Comparison of ENCODE assay signal across 1 cellular context in the genomic region with DNA sequence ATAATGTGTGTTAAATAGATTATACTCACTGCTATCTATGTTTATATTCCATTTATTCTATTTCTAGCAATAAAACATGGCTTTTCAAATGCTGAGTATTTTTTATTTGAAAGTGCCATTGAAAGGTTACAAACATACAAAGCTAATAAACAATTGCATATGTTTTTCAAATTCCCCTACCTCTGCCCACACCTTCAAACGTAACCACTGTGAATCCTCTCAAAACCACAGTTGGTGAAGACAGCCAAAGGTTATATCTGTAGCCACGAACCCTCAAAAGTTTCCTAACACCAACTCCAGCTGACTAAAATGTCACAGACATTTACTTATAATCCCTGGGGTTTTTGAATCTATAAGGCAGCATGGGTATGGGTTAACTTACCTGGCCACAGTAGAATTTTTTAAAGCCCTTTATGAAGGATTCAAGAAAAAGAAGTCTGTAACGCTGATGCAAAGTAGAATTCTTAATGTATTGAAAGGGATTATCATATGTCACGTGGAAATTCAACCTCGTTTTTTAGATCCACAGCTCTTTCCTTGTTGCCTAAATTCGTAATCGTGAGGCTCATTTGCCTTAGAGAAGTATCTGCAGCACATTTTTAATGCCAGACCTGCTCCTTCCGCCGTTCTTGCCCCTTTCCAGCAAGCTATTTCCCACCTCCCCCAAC.
A peak's percentile ranks its signal among the peaks of the same experiment; 100 is the strongest.
TF ChIP-seq lines count a peak whose summit lies in the region.

No MANE protein-coding gene starts in this region.

TF ChIP-seq in GM12878, 131 proteins besides CTCF, POLR2A, EP300 and RAD21 (continued from another document and continues in another):
- TF ChIP-seq POU2F2 (IDR thresholded peaks at IDR 0.05; ENCODE audit: borderline replicate concordance, low read depth, low read length) (peak; percentile 85; the same call in 2 of the 3 replicates), IKZF1 (conservative IDR thresholded peaks at IDR 0.05) (peak; percentile 84), HDGF (IDR thresholded peaks at IDR 0.05) (no peak; the same call in 1 of the 2 replicates), ZNF384 (IDR thresholded peaks at IDR 0.05; ENCODE audit: borderline replicate concordance, low read depth, low read length) (no peak), CEBPB (IDR thresholded peaks at IDR 0.05; ENCODE audit: borderline replicate concordance in 1 of 2, low read depth in 2 of 2, low read length in 2 of 2) (no peak), EZH2 (IDR thresholded peaks at IDR 0.05; ENCODE audit: borderline replicate concordance, control insufficient read depth, low read depth, low read length) (0 out of 2 replicates have a peak, but pooled peaks have one; percentile 92), ESRRA (IDR thresholded peaks at IDR 0.05; ENCODE audit: low read length) (no peak), CBX5 (IDR thresholded peaks at IDR 0.05; ENCODE audit: low read depth) (peak; percentile 77; the same call in 1 of the 2 replicates), EED (IDR thresholded peaks at IDR 0.05; ENCODE audit: low read depth) (peak; percentile 71), SMAD5 (IDR thresholded peaks at IDR 0.05; ENCODE audit: low read depth) (no peak), ZNF622 (IDR thresholded peaks at IDR 0.05) (no peak), NR2F1 (conservative IDR thresholded peaks at IDR 0.05) (peak; percentile 99), NR2C2 (IDR thresholded peaks at IDR 0.05; ENCODE audit: borderline replicate concordance, control insufficient read depth, insufficient read length, low read depth) (no peak), IKZF2 (IDR thresholded peaks at IDR 0.05) (peak; percentile 93), FOS (IDR thresholded peaks at IDR 0.05; ENCODE audit: borderline replicate concordance, extremely low read depth, insufficient read length) (no peak), STAT1 (conservative IDR thresholded peaks at IDR 0.05) (no peak), ZSCAN29 (IDR thresholded peaks at IDR 0.05) (no peak), ASH2L (IDR thresholded peaks at IDR 0.05; ENCODE audit: borderline replicate concordance, low read depth) (no peak), KLF5 (IDR thresholded peaks at IDR 0.05; ENCODE audit: partially characterized antibody) (peak; percentile 45), TCF12 (IDR thresholded peaks at IDR 0.05; ENCODE audit: low read depth, low read length) (peak; percentile 81), TAF1 (IDR thresholded peaks at IDR 0.05; ENCODE audit: borderline replicate concordance, low read depth, low read length) (0 out of 2 replicates have a peak, but pooled peaks have one; percentile 40), MEF2A (IDR thresholded peaks at IDR 0.05; ENCODE audit: insufficient read depth, low read depth, low read length) (peak; percentile 88), KDM1A (IDR thresholded peaks at IDR 0.05; ENCODE audit: borderline replicate concordance) (no peak), SMAD1 (IDR thresholded peaks at IDR 0.05; ENCODE audit: low read depth, partially characterized antibody) (peak; percentile 76), TCF3 (IDR thresholded peaks at IDR 0.05; ENCODE audit: borderline replicate concordance, insufficient read depth, low read depth, low read length) (peak; percentile 65; the same call in 1 of the 2 replicates), RCOR1 (conservative IDR thresholded peaks at IDR 0.05; ENCODE audit: low read depth, low read length) (peak; percentile 79; the same call in 1 of the 2 replicates), SMC3 (IDR thresholded peaks at IDR 0.05; ENCODE audit: borderline replicate concordance, low read length) (no peak; the same call in 1 of the 2 replicates), ZZZ3 (IDR thresholded peaks at IDR 0.05; ENCODE audit: control insufficient read depth, insufficient read length, low read depth) (no peak), CHD4 (IDR thresholded peaks at IDR 0.05) (no peak), JUNB (IDR thresholded peaks at IDR 0.05) (peak; percentile 65), YY1 (IDR thresholded peaks at IDR 0.05; ENCODE audit: low read depth, low read length) (no peak), RB1 (IDR thresholded peaks at IDR 0.05; ENCODE audit: borderline replicate concordance) (no peak; the same call in 1 of the 2 replicates), HDAC6 (IDR thresholded peaks at IDR 0.05; ENCODE audit: unreplicated experiment) (no peak), CHD1 (IDR thresholded peaks at IDR 0.05; ENCODE audit: low read depth, low read length) (0 out of 2 replicates have a peak, but pooled peaks have one; percentile 56), POLR2AphosphoS5 (IDR thresholded peaks at IDR 0.05; ENCODE audit: low read length) (peak; percentile 36; the same call in 1 of the 2 replicates), NRF1 (conservative IDR thresholded peaks at IDR 0.05; ENCODE audit: low read depth, low read length) (no peak), LARP7 (IDR thresholded peaks at IDR 0.05) (no peak)
- TF ChIP-seq, protein P1, sequence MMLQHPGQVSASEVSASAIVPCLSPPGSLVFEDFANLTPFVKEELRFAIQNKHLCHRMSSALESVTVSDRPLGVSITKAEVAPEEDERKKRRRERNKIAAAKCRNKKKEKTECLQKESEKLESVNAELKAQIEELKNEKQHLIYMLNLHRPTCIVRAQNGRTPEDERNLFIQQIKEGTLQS (IDR thresholded peaks at IDR 0.05; ENCODE audit: borderline replicate concordance, extremely low read depth, low read depth, low read length), result no peak
- TF ChIP-seq, protein P2, sequence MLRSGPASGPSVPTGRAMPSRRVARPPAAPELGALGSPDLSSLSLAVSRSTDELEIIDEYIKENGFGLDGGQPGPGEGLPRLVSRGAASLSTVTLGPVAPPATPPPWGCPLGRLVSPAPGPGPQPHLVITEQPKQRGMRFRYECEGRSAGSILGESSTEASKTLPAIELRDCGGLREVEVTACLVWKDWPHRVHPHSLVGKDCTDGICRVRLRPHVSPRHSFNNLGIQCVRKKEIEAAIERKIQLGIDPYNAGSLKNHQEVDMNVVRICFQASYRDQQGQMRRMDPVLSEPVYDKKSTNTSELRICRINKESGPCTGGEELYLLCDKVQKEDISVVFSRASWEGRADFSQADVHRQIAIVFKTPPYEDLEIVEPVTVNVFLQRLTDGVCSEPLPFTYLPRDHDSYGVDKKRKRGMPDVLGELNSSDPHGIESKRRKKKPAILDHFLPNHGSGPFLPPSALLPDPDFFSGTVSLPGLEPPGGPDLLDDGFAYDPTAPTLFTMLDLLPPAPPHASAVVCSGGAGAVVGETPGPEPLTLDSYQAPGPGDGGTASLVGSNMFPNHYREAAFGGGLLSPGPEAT (IDR thresholded peaks at IDR 0.05; ENCODE audit: low read depth), result peak; percentile 96
- TF ChIP-seq, protein P3, sequence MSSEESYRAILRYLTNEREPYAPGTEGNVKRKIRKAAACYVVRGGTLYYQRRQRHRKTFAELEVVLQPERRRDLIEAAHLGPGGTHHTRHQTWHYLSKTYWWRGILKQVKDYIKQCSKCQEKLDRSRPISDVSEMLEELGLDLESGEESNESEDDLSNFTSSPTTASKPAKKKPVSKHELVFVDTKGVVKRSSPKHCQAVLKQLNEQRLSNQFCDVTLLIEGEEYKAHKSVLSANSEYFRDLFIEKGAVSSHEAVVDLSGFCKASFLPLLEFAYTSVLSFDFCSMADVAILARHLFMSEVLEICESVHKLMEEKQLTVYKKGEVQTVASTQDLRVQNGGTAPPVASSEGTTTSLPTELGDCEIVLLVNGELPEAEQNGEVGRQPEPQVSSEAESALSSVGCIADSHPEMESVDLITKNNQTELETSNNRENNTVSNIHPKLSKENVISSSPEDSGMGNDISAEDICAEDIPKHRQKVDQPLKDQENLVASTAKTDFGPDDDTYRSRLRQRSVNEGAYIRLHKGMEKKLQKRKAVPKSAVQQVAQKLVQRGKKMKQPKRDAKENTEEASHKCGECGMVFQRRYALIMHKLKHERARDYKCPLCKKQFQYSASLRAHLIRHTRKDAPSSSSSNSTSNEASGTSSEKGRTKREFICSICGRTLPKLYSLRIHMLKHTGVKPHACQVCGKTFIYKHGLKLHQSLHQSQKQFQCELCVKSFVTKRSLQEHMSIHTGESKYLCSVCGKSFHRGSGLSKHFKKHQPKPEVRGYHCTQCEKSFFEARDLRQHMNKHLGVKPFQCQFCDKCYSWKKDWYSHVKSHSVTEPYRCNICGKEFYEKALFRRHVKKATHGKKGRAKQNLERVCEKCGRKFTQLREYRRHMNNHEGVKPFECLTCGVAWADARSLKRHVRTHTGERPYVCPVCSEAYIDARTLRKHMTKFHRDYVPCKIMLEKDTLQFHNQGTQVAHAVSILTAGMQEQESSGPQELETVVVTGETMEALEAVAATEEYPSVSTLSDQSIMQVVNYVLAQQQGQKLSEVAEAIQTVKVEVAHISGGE (CRISPR knock-in tag; IDR thresholded peaks at IDR 0.05), result no peak
- TF ChIP-seq, protein P4, sequence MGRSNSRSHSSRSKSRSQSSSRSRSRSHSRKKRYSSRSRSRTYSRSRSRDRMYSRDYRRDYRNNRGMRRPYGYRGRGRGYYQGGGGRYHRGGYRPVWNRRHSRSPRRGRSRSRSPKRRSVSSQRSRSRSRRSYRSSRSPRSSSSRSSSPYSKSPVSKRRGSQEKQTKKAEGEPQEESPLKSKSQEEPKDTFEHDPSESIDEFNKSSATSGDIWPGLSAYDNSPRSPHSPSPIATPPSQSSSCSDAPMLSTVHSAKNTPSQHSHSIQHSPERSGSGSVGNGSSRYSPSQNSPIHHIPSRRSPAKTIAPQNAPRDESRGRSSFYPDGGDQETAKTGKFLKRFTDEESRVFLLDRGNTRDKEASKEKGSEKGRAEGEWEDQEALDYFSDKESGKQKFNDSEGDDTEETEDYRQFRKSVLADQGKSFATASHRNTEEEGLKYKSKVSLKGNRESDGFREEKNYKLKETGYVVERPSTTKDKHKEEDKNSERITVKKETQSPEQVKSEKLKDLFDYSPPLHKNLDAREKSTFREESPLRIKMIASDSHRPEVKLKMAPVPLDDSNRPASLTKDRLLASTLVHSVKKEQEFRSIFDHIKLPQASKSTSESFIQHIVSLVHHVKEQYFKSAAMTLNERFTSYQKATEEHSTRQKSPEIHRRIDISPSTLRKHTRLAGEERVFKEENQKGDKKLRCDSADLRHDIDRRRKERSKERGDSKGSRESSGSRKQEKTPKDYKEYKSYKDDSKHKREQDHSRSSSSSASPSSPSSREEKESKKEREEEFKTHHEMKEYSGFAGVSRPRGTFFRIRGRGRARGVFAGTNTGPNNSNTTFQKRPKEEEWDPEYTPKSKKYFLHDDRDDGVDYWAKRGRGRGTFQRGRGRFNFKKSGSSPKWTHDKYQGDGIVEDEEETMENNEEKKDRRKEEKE (IDR thresholded peaks at IDR 0.05), result no peak
- TF ChIP-seq, protein P5, sequence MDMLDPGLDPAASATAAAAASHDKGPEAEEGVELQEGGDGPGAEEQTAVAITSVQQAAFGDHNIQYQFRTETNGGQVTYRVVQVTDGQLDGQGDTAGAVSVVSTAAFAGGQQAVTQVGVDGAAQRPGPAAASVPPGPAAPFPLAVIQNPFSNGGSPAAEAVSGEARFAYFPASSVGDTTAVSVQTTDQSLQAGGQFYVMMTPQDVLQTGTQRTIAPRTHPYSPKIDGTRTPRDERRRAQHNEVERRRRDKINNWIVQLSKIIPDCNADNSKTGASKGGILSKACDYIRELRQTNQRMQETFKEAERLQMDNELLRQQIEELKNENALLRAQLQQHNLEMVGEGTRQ (IDR thresholded peaks at IDR 0.05; ENCODE audit: borderline replicate concordance, low read depth, low read length), result no peak
- TF ChIP-seq, protein P6, sequence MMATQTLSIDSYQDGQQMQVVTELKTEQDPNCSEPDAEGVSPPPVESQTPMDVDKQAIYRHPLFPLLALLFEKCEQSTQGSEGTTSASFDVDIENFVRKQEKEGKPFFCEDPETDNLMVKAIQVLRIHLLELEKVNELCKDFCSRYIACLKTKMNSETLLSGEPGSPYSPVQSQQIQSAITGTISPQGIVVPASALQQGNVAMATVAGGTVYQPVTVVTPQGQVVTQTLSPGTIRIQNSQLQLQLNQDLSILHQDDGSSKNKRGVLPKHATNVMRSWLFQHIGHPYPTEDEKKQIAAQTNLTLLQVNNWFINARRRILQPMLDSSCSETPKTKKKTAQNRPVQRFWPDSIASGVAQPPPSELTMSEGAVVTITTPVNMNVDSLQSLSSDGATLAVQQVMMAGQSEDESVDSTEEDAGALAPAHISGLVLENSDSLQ (IDR thresholded peaks at IDR 0.05), result peak; percentile 35; the same call in 1 of the 2 replicates
- TF ChIP-seq, protein P7, sequence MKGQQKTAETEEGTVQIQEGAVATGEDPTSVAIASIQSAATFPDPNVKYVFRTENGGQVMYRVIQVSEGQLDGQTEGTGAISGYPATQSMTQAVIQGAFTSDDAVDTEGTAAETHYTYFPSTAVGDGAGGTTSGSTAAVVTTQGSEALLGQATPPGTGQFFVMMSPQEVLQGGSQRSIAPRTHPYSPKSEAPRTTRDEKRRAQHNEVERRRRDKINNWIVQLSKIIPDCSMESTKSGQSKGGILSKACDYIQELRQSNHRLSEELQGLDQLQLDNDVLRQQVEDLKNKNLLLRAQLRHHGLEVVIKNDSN (IDR thresholded peaks at IDR 0.05; ENCODE audit: borderline replicate concordance, extremely low read length, insufficient read depth, low read depth, low read length), result no peak
- TF ChIP-seq, protein P8, sequence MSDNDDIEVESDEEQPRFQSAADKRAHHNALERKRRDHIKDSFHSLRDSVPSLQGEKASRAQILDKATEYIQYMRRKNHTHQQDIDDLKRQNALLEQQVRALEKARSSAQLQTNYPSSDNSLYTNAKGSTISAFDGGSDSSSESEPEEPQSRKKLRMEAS (IDR thresholded peaks at IDR 0.05; ENCODE audit: low read depth, low read length), result no peak
- TF ChIP-seq, protein P9, sequence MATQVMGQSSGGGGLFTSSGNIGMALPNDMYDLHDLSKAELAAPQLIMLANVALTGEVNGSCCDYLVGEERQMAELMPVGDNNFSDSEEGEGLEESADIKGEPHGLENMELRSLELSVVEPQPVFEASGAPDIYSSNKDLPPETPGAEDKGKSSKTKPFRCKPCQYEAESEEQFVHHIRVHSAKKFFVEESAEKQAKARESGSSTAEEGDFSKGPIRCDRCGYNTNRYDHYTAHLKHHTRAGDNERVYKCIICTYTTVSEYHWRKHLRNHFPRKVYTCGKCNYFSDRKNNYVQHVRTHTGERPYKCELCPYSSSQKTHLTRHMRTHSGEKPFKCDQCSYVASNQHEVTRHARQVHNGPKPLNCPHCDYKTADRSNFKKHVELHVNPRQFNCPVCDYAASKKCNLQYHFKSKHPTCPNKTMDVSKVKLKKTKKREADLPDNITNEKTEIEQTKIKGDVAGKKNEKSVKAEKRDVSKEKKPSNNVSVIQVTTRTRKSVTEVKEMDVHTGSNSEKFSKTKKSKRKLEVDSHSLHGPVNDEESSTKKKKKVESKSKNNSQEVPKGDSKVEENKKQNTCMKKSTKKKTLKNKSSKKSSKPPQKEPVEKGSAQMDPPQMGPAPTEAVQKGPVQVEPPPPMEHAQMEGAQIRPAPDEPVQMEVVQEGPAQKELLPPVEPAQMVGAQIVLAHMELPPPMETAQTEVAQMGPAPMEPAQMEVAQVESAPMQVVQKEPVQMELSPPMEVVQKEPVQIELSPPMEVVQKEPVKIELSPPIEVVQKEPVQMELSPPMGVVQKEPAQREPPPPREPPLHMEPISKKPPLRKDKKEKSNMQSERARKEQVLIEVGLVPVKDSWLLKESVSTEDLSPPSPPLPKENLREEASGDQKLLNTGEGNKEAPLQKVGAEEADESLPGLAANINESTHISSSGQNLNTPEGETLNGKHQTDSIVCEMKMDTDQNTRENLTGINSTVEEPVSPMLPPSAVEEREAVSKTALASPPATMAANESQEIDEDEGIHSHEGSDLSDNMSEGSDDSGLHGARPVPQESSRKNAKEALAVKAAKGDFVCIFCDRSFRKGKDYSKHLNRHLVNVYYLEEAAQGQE (IDR thresholded peaks at IDR 0.05; ENCODE audit: low read depth, low read length), result no peak
